In genomic region chr4:110610940-110611785, GRCh38 we compare ENCODE assay signal across 9 cellular contexts. TPM values are rescaled to one million over a fixed set of nuclear protein-coding genes. Genes with fewer than 3 reads are reported as not detected.
DNase-seq lines count a peak whose midpoint lies in the region; ATAC-seq and TF ChIP-seq lines count a peak whose summit lies in the region.
"Had no signal": no experiment of that assay in that cellular context is flagged by ENCODE, and none has a peak within 500 bp of the region (broad histone marks: within the 10 kb centered on the region; RNA-seq: fewer than 3 reads in every experiment).

No MANE protein-coding gene starts in this region.

- H3K9me3 Mint-ChIP-seq in Caco-2 (ENCODE audit: unreplicated experiment): no peaks in the 10 kb centered on the region
- peaks cover 11% of the 10 kb centered on the region for H3K9me3 Mint-ChIP-seq in glutamatergic neuron (ENCODE audit: unreplicated experiment)

- peaks cover 24% of the 10 kb centered on the region for H3K4me1 ChIP-seq in Caco-2

- ATAC-seq in GM21367 (IDR thresholded peaks at IDR 0.05; ENCODE audit: unreplicated experiment): peak; percentile 67
- ATAC-seq in HG03432 (IDR thresholded peaks at IDR 0.05; ENCODE audit: unreplicated experiment): peak; percentile 86

- DNase-seq in Caco-2: peak; percentile 83 to 88
- DNase-seq in iris pigment epithelial cell (ENCODE audit: low read depth): peak; percentile 84
- no peak for DNase-seq in stimulated activated CD4-positive, alpha-beta T cell treated with anti-CD3 and anti-CD28 coated beads, Interleukin-1b, Interleukin-23, amount 100 ng/mL, for 48 hours
- no peak for DNase-seq in glutamatergic neuron
- no peak for DNase-seq in DMS79 (lab: John Stamatoyannopoulos, UW)
- no peak for DNase-seq in activated naive CD4-positive, alpha-beta T cell treated with Interleukin-2 at 50 U/mL for 16 hours

- CTCF ChIA-PET in Caco-2 (lab: Charles Lee): interaction anchor here (0.7 kb wide), 1 partner anchor 360 kb away, joined by 3 read pairs; no protein-coding TSS in a partner anchor

- H3K4me1 Mint-ChIP-seq in Caco-2 (ENCODE audit: low read depth, unreplicated experiment) (peaks cover 23% of the 10 kb centered on the region), glutamatergic neuron (ENCODE audit: low read depth, unreplicated experiment) (peaks cover 2% of the 10 kb centered on the region)

- intact Hi-C loops in Caco-2 (cut with micrococcal nuclease; ENCODE audit: unreplicated experiment): no loop called here

- no peak for TF ChIP-seq CTCF in Caco-2 (IDR thresholded peaks at IDR 0.05; ENCODE audit: insufficient read depth in 1 of 2, low read depth in 1 of 2, low read length in 1 of 2, severe bottlenecking in 1 of 2, unreplicated experiment in 1 of 2)
- TF ChIP-seq CTCF in glutamatergic neuron (IDR thresholded peaks at IDR 0.05; ENCODE audit: partially characterized antibody, unreplicated experiment): no peak

- peak overlapping the region; percentile 61 for H3K4me3 ChIP-seq in Caco-2 (ENCODE audit: low read depth, low read length)

- H3K36me3 Mint-ChIP-seq in Caco-2 (ENCODE audit: insufficient read depth, unreplicated experiment): peaks cover 14% of the 10 kb centered on the region
- no peaks in the 10 kb centered on the region for H3K36me3 Mint-ChIP-seq in glutamatergic neuron (ENCODE audit: unreplicated experiment)

- no peaks in the 10 kb centered on the region for H3K27me3 ChIP-seq in Caco-2 (replicated peaks; ENCODE audit: control insufficient read depth, insufficient read depth, low read length)

- no peaks in the 10 kb centered on the region for H3K27me3 Mint-ChIP-seq in Caco-2 (ENCODE audit: insufficient read depth, unreplicated experiment)
- peaks cover 38% of the 10 kb centered on the region for H3K27me3 Mint-ChIP-seq in glutamatergic neuron (ENCODE audit: unreplicated experiment)

- peak overlapping the region; percentile 86 for H3K4me3 Mint-ChIP-seq in Caco-2 (ENCODE audit: unreplicated experiment)
- H3K4me3 Mint-ChIP-seq in glutamatergic neuron (ENCODE audit: unreplicated experiment): no peak overlapping the region

- no TSS peak for BruUV-seq in Caco-2 (replicated peaks; lab: Mats Ljungman, UMichigan)

- H3K27ac Mint-ChIP-seq in Caco-2 (ENCODE audit: unreplicated experiment) (peak overlapping the region; percentile 81), glutamatergic neuron (ENCODE audit: unreplicated experiment) (no peak overlapping the region)

- H3K9me3 ChIP-seq in Caco-2: no peaks in the 10 kb centered on the region

- POLR2A ChIA-PET in Caco-2 (lab: Charles Lee): interaction anchor here (0.5 to 0.7 kb wide), 2 partner anchors 12 to 244 kb away, joined by 3 to 7 read pairs; partner anchors contain the start of gene PITX2

- no peaks in the 10 kb centered on the region; the same call in 1 of the 2 replicates for H3K36me3 ChIP-seq in Caco-2 (ENCODE audit: control insufficient read depth, insufficient read depth, low read length)

RNA-seq across cellular contexts. Expression of gene PITX2, which starts 11.7 kb away (rescaled TPM):
- total RNA-seq in Caco-2 (2022) (76.8 and 82.8 TPM in 2 replicates), glutamatergic neuron (ENCODE audit: unreplicated experiment) (1.3 TPM)
- total RNA-seq: cerebellum had no signal

Comparison
In these comparisons a context has a peak if more than half of its experiments do, and no peak if none do; other contexts are left out.
1. DNase-seq: peak in Caco-2 (2 of 2) and iris pigment epithelial cell (single experiment); none in stimulated activated CD4-positive, alpha-beta T cell treated with anti-CD3 and anti-CD28 coated beads, Interleukin-1b, Interleukin-23, amount 100 ng/mL, for 48 hours (single experiment), glutamatergic neuron (single experiment), DMS79 (single experiment) and activated naive CD4-positive, alpha-beta T cell treated with Interleukin-2 at 50 U/mL for 16 hours (single experiment).
2. RNA of gene PITX2, which starts 11.7 kb away (total RNA-seq): 76.8 to 82.8 TPM in Caco-2; 1.3 TPM in glutamatergic neuron (single experiment); every median in the first group is over 10 times any median in the second.